In genomic region chr17:81517339-81518112, GRCh38 we compare ENCODE assay signal across 8 cellular contexts. TPM values are rescaled to one million over a fixed set of nuclear protein-coding genes. Genes with fewer than 3 reads are reported as not detected.
DNase-seq lines count a peak whose midpoint lies in the region; ATAC-seq lines count a peak whose summit lies in the region.

No MANE protein-coding gene starts in this region.

- POLR2A ChIA-PET in activated CD4-positive, alpha-beta T cell treated with anti-CD3 and anti-CD28 coated beads, Interleukin-2, amount 10 ng/mL, durations not matched to agents 7 days and 5 days (lab: Charles Lee), result no interaction called here

- H2BK15ac ChIP-seq in mesenchymal stem cell (ENCODE audit: low read depth, poor library complexity, severe bottlenecking), result peak overlapping the region; percentile 26

- peak overlapping the region; percentile 76 for H4K8ac ChIP-seq in mesenchymal stem cell (ENCODE audit: low read length)

- peaks cover 0 to 1% of the 10 kb centered on the region in 2 experiments for H3K27me3 ChIP-seq in mesenchymal stem cell (ENCODE audit: control insufficient read depth in 1 of 2, insufficient read depth in 1 of 2, low read length in 2 of 2)

- H3K36me3 Mint-ChIP-seq in activated CD4-positive, alpha-beta T cell treated with anti-CD3 and anti-CD28 coated beads, Interleukin-2, amount 10 ng/mL, durations not matched to agents 7 days and 5 days (ENCODE audit: low read depth), result peaks cover 6% of the 10 kb centered on the region
- H3K36me3 Mint-ChIP-seq in activated T-helper 1 cell treated with anti-CD3 and anti-CD28 coated beads, Interleukin-12 subunit alpha, Interleukin-12 subunit beta, Interleukin-2, Interleukin-4 antibody, amounts not matched to agents 30 ng/mL and 10 ng/mL and 1 ng/mL, durations not matched to agents 14 hours and 24 hours and 36 hours (ENCODE audit: low read depth), result no peaks in the 10 kb centered on the region

- peak overlapping the region; percentile 21 for H3K27ac Mint-ChIP-seq in activated CD4-positive, alpha-beta T cell treated with anti-CD3 and anti-CD28 coated beads, Interleukin-2, amount 10 ng/mL, durations not matched to agents 7 days and 5 days
- H3K27ac Mint-ChIP-seq in activated T-helper 1 cell treated with anti-CD3 and anti-CD28 coated beads, Interleukin-12 subunit alpha, Interleukin-12 subunit beta, Interleukin-2, Interleukin-4 antibody, amounts not matched to agents 30 ng/mL and 10 ng/mL and 1 ng/mL, durations not matched to agents 14 hours and 24 hours and 36 hours, result no peak overlapping the region

- no peak overlapping the region for H2AFZ ChIP-seq in mesenchymal stem cell (ENCODE audit: low read depth, low read length)

- H2BK120ac ChIP-seq in mesenchymal stem cell (ENCODE audit: low read depth, low read length), result peak overlapping the region; percentile 11

- CTCF ChIA-PET in activated CD4-positive, alpha-beta T cell treated with anti-CD3 and anti-CD28 coated beads, Interleukin-2, amount 10 ng/mL, durations not matched to agents 7 days and 5 days (lab: Charles Lee), result interaction anchor here (1.7 kb wide), 1 partner anchor 33 kb away, joined by 6 read pairs; no protein-coding TSS in a partner anchor

- no peaks in the 10 kb centered on the region for H3K9me3 Mint-ChIP-seq in activated CD4-positive, alpha-beta T cell treated with anti-CD3 and anti-CD28 coated beads, Interleukin-2, amount 10 ng/mL, durations not matched to agents 7 days and 5 days
- H3K9me3 Mint-ChIP-seq in activated T-helper 1 cell treated with anti-CD3 and anti-CD28 coated beads, Interleukin-12 subunit alpha, Interleukin-12 subunit beta, Interleukin-2, Interleukin-4 antibody, amounts not matched to agents 30 ng/mL and 10 ng/mL and 1 ng/mL, durations not matched to agents 14 hours and 24 hours and 36 hours, result no peaks in the 10 kb centered on the region

- peak overlapping the region; percentile 95 for H3K4me2 ChIP-seq in mesenchymal stem cell (ENCODE audit: low read length, poor library complexity, severe bottlenecking)

- H3K4me3 ChIP-seq in mesenchymal stem cell (ENCODE audit: insufficient read depth in 1 of 2, low read depth in 1 of 2, low read length in 2 of 2), result peak overlapping the region; percentile 30 to 92

- no peaks in the 10 kb centered on the region for H3K9me3 ChIP-seq in mesenchymal stem cell (ENCODE audit: control insufficient read depth, low read length)

- H3K23ac ChIP-seq in mesenchymal stem cell (ENCODE audit: low read length in 2 of 2), result peak overlapping the region in 1 of 2 experiments; percentile 51

- intact Hi-C loops in activated T-helper 1 cell treated with anti-CD3 and anti-CD28 coated beads, Interleukin-12 subunit alpha, Interleukin-12 subunit beta, Interleukin-2, Interleukin-4 antibody, amounts not matched to agents 30 ng/mL and 10 ng/mL and 1 ng/mL, durations not matched to agents 14 hours and 24 hours and 36 hours (cut with micrococcal nuclease), result loop anchor here (5.0 kb wide), 1 partner anchor 85 kb away; no protein-coding TSS in a partner anchor

- peaks cover 4% of the 10 kb centered on the region for H3K79me1 ChIP-seq in mesenchymal stem cell (replicated peaks; ENCODE audit: low read length, poor library complexity, severe bottlenecking)

- H3K4me1 ChIP-seq in mesenchymal stem cell (ENCODE audit: control insufficient read depth, insufficient read depth, low read depth, low read length), result peaks cover 53% of the 10 kb centered on the region

- peak overlapping the region; percentile 42 for H3K4me3 Mint-ChIP-seq in activated CD4-positive, alpha-beta T cell treated with anti-CD3 and anti-CD28 coated beads, Interleukin-2, amount 10 ng/mL, durations not matched to agents 7 days and 5 days
- H3K4me3 Mint-ChIP-seq in activated T-helper 1 cell treated with anti-CD3 and anti-CD28 coated beads, Interleukin-12 subunit alpha, Interleukin-12 subunit beta, Interleukin-2, Interleukin-4 antibody, amounts not matched to agents 30 ng/mL and 10 ng/mL and 1 ng/mL, durations not matched to agents 14 hours and 24 hours and 36 hours, result peak overlapping the region; percentile 52

- H3K4ac ChIP-seq in mesenchymal stem cell (ENCODE audit: low read depth in 1 of 2, low read length in 2 of 2), result peak overlapping the region; percentile 44 to 75

- peak; percentile 27 for ATAC-seq in HG03135 (IDR thresholded peaks at IDR 0.05; ENCODE audit: unreplicated experiment)
- ATAC-seq in GM19397 (IDR thresholded peaks at IDR 0.05; ENCODE audit: unreplicated experiment), result no peak
- ATAC-seq in HG03139 (IDR thresholded peaks at IDR 0.05; ENCODE audit: unreplicated experiment), result no peak

- peak overlapping the region in 1 of 2 experiments; percentile 55 for H3K14ac ChIP-seq in mesenchymal stem cell (ENCODE audit: low read length in 2 of 2)

- H3K9ac ChIP-seq in mesenchymal stem cell (ENCODE audit: low read length), result peak overlapping the region; percentile 63

- peak overlapping the region; percentile 49 to 51 for H2BK12ac ChIP-seq in mesenchymal stem cell (ENCODE audit: low read length in 2 of 2)

- 43% methylated on average over 24 of the region's 24 CpGs for WGBS in mesenchymal stem cell

- peaks cover 8% of the 10 kb centered on the region for H3K27me3 Mint-ChIP-seq in activated CD4-positive, alpha-beta T cell treated with anti-CD3 and anti-CD28 coated beads, Interleukin-2, amount 10 ng/mL, durations not matched to agents 7 days and 5 days
- H3K27me3 Mint-ChIP-seq in activated T-helper 1 cell treated with anti-CD3 and anti-CD28 coated beads, Interleukin-12 subunit alpha, Interleukin-12 subunit beta, Interleukin-2, Interleukin-4 antibody, amounts not matched to agents 30 ng/mL and 10 ng/mL and 1 ng/mL, durations not matched to agents 14 hours and 24 hours and 36 hours (ENCODE audit: insufficient read depth), result peaks cover 10% of the 10 kb centered on the region

- H3K36me3 ChIP-seq in mesenchymal stem cell (ENCODE audit: control insufficient read depth in 1 of 2, insufficient read depth in 2 of 2, low read depth in 1 of 2, low read length in 2 of 2), result peaks cover 3 to 21% of the 10 kb centered on the region in 2 experiments

- no peak for DNase-seq in activated CD4-positive, alpha-beta T cell treated with anti-CD3 and anti-CD28 coated beads, Interleukin-2, amount 10 ng/mL, durations not matched to agents 7 days and 5 days
- DNase-seq in activated CD4-positive, alpha-beta T cell treated with anti-CD3 and anti-CD28 coated beads, Interleukin-2, amount 50 U/mL, for 48 hours, result no peak
- DNase-seq in activated T-helper 1 cell treated with anti-CD3 and anti-CD28 coated beads, Interleukin-12 subunit alpha, Interleukin-12 subunit beta, Interleukin-2, Interleukin-4 antibody, amounts not matched to agents 30 ng/mL and 10 ng/mL and 1 ng/mL, durations not matched to agents 14 hours and 24 hours and 36 hours (ENCODE audit: low spot score), result no peak
- peak; percentile 68 for DNase-seq in mesenchymal stem cell
- no peak for DNase-seq in NCI-H146 (lab: John Stamatoyannopoulos, UW)

- peaks cover 22% of the 10 kb centered on the region for H3K4me1 Mint-ChIP-seq in activated CD4-positive, alpha-beta T cell treated with anti-CD3 and anti-CD28 coated beads, Interleukin-2, amount 10 ng/mL, durations not matched to agents 7 days and 5 days
- H3K4me1 Mint-ChIP-seq in activated T-helper 1 cell treated with anti-CD3 and anti-CD28 coated beads, Interleukin-12 subunit alpha, Interleukin-12 subunit beta, Interleukin-2, Interleukin-4 antibody, amounts not matched to agents 30 ng/mL and 10 ng/mL and 1 ng/mL, durations not matched to agents 14 hours and 24 hours and 36 hours (ENCODE audit: low read depth), result peaks cover 9% of the 10 kb centered on the region

- peak overlapping the region; percentile 98 for H3K27ac ChIP-seq in mesenchymal stem cell (ENCODE audit: low read length, poor library complexity, severe bottlenecking)

- peak overlapping the region in 1 of 2 experiments; percentile 26 for H3K18ac ChIP-seq in mesenchymal stem cell (ENCODE audit: low read depth in 1 of 2, low read length in 2 of 2)

- H2BK5ac ChIP-seq in mesenchymal stem cell (ENCODE audit: low read depth, low read length, poor library complexity, severe bottlenecking), result peak overlapping the region; percentile 36

- peak overlapping the region; percentile 67 for H4K91ac ChIP-seq in mesenchymal stem cell (ENCODE audit: low read length)

- peak overlapping the region; percentile 90 for H2AK5ac ChIP-seq in mesenchymal stem cell (ENCODE audit: low read length, severe bottlenecking)

RNA-seq across cellular contexts. Expression of gene ACTG1, which starts 4.9 kb away (rescaled TPM):
- total RNA-seq in activated CD4-positive, alpha-beta T cell treated with anti-CD3 and anti-CD28 coated beads, Interleukin-2, amount 10 ng/mL, durations not matched to agents 7 days and 5 days, result 1,000 to 10,000 TPM; 4,611 to 5,328 TPM
- total RNA-seq in activated T-helper 1 cell treated with anti-CD3 and anti-CD28 coated beads, Interleukin-12 subunit alpha, Interleukin-12 subunit beta, Interleukin-2, Interleukin-4 antibody, amounts not matched to agents 30 ng/mL and 10 ng/mL and 1 ng/mL, durations not matched to agents 14 hours and 24 hours and 36 hours, result 3,516 TPM in 2 replicates
- polyA plus RNA-seq in mesenchymal stem cell (2013, experiment 1 of 2), result 7,126 TPM
- 6,723 TPM for polyA plus RNA-seq in mesenchymal stem cell (2013, experiment 2 of 2)

RNA-seq across cellular contexts. Expression of gene FSCN2, which starts 10.7 kb away (rescaled TPM):
- under 1 TPM; 0.22 to 0.33 TPM for total RNA-seq in activated CD4-positive, alpha-beta T cell treated with anti-CD3 and anti-CD28 coated beads, Interleukin-2, amount 10 ng/mL, durations not matched to agents 7 days and 5 days
- total RNA-seq in activated T-helper 1 cell treated with anti-CD3 and anti-CD28 coated beads, Interleukin-12 subunit alpha, Interleukin-12 subunit beta, Interleukin-2, Interleukin-4 antibody, amounts not matched to agents 30 ng/mL and 10 ng/mL and 1 ng/mL, durations not matched to agents 14 hours and 24 hours and 36 hours, result 0.52 and 0.64 TPM in 2 replicates
- polyA plus RNA-seq in mesenchymal stem cell (2013, experiment 1 of 2), result 0.23 TPM
- polyA plus RNA-seq in mesenchymal stem cell (2013, experiment 2 of 2), result 0.15 TPM

RNA-seq across cellular contexts. Expression of gene FAAP100, which starts 34.6 kb away (rescaled TPM):
- total RNA-seq in activated CD4-positive, alpha-beta T cell treated with anti-CD3 and anti-CD28 coated beads, Interleukin-2, amount 10 ng/mL, durations not matched to agents 7 days and 5 days, result 10 to 100 TPM; 30.8 to 42.1 TPM
- 69.2 and 69.5 TPM in 2 replicates for total RNA-seq in activated T-helper 1 cell treated with anti-CD3 and anti-CD28 coated beads, Interleukin-12 subunit alpha, Interleukin-12 subunit beta, Interleukin-2, Interleukin-4 antibody, amounts not matched to agents 30 ng/mL and 10 ng/mL and 1 ng/mL, durations not matched to agents 14 hours and 24 hours and 36 hours
- 10.1 TPM for polyA plus RNA-seq in mesenchymal stem cell (2013, experiment 1 of 2)
- 10.3 TPM for polyA plus RNA-seq in mesenchymal stem cell (2013, experiment 2 of 2)
